Comparison of ENCODE assay signal across 1 cellular context in genomic region chr5:140145818-140146522, GRCh38.
TF ChIP-seq lines count a peak whose summit lies in the region.

No MANE protein-coding gene starts in this region.

TF ChIP-seq in HepG2, 621 proteins besides CTCF, POLR2A, EP300 and RAD21 (continued from another document and continues in another):
- no peak for TF ChIP-seq ZKSCAN8 (CRISPR knock-in tag; IDR thresholded peaks at IDR 0.05; ENCODE audit: borderline replicate concordance)
- TF ChIP-seq ZNF276 (CRISPR knock-in tag; IDR thresholded peaks at IDR 0.05; ENCODE audit: low read depth), result no peak
- TF ChIP-seq ZNF749 (CRISPR knock-in tag; IDR thresholded peaks at IDR 0.05; ENCODE audit: borderline replicate concordance), result peak; percentile 27; the same call in 1 of the 2 replicates
- TF ChIP-seq ZNF800 (CRISPR knock-in tag; IDR thresholded peaks at IDR 0.05), result peak; percentile 78
- no peak for TF ChIP-seq FOXA1 (IDR thresholded peaks at IDR 0.05)
- TF ChIP-seq FOXA1 (CRISPR knock-in tag; IDR thresholded peaks at IDR 0.05), result no peak
- TF ChIP-seq HIVEP1 (CRISPR knock-in tag; IDR thresholded peaks at IDR 0.05), result no peak
- TF ChIP-seq HDAC1 (CRISPR knock-in tag; IDR thresholded peaks at IDR 0.05), result peak; percentile 46; the same call in 1 of the 2 replicates
- no peak for TF ChIP-seq MAX (IDR thresholded peaks at IDR 0.05)
- TF ChIP-seq STAG1 (CRISPR knock-in tag; IDR thresholded peaks at IDR 0.05), result peak; percentile 43
- no peak for TF ChIP-seq ZNF761 (CRISPR knock-in tag; conservative IDR thresholded peaks at IDR 0.05)
- TF ChIP-seq ZFP90 (CRISPR knock-in tag; IDR thresholded peaks at IDR 0.05; ENCODE audit: borderline replicate concordance), result no peak
- no peak for TF ChIP-seq BCLAF1 (IDR thresholded peaks at IDR 0.05)
- TF ChIP-seq ZNF205 (CRISPR knock-in tag; IDR thresholded peaks at IDR 0.05), result 0 out of 2 replicates have a peak, but pooled peaks have one; percentile 57
- peak; percentile 57; the same call in 1 of the 2 replicates for TF ChIP-seq SP4 (CRISPR knock-in tag; IDR thresholded peaks at IDR 0.05)
- TF ChIP-seq CHCHD3 (CRISPR knock-in tag; IDR thresholded peaks at IDR 0.05), result 0 out of 2 replicates have a peak, but pooled peaks have one; percentile 49
- TF ChIP-seq ZSCAN21 (CRISPR knock-in tag; IDR thresholded peaks at IDR 0.05; ENCODE audit: borderline replicate concordance), result 0 out of 2 replicates have a peak, but pooled peaks have one; percentile 28
- no peak for TF ChIP-seq ZNF776 (CRISPR knock-in tag; IDR thresholded peaks at IDR 0.05)
- 0 out of 2 replicates have a peak, but pooled peaks have one; percentile 14 for TF ChIP-seq AHDC1 (CRISPR knock-in tag; IDR thresholded peaks at IDR 0.05; ENCODE audit: borderline replicate concordance)
- TF ChIP-seq AGO2 (optimal IDR thresholded peaks at IDR 0.05; ENCODE audit: low read depth, low read length), result peak; percentile 25
- no peak for TF ChIP-seq ZNF33B (CRISPR knock-in tag; IDR thresholded peaks at IDR 0.05)
- TF ChIP-seq ZBTB40 (IDR thresholded peaks at IDR 0.05), result no peak
- no peak for TF ChIP-seq ZBTB40 (CRISPR knock-in tag; IDR thresholded peaks at IDR 0.05)
- peak; percentile 21; the same call in 1 of the 2 replicates for TF ChIP-seq HOXA3 (CRISPR knock-in tag; IDR thresholded peaks at IDR 0.05)
- no peak for TF ChIP-seq ZSCAN22 (CRISPR knock-in tag; IDR thresholded peaks at IDR 0.05)
- TF ChIP-seq HOXA9 (CRISPR knock-in tag; IDR thresholded peaks at IDR 0.05; ENCODE audit: borderline replicate concordance), result no peak
- TF ChIP-seq ARID4A (CRISPR knock-in tag; IDR thresholded peaks at IDR 0.05; ENCODE audit: borderline replicate concordance), result peak; percentile 50; the same call in 1 of the 2 replicates
